1 cellular context compared by ENCODE assay signal in the genomic region with DNA sequence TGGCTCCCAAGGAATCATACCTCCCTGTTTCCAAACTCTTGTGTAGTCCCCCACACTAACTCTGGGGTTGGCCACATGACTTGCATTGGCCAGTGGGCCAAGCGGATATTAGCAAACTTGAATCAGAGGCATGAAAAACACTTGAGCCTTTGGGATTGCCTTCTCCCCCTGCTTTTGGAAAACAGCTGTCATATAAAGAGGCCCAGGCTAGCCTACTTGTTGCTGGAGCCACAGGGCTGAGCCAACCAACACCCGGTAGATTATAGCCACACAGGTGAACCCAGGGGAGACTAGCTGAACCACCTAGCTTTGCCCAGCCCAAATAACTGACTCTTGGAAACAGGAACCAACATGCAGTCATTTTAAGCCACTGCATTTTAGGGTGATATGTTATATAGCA.
TF ChIP-seq lines count a peak whose summit lies in the region.

No MANE protein-coding gene starts in this region.

TF ChIP-seq in A549, 52 proteins besides CTCF, POLR2A, EP300 and RAD21 (continued from another document):
- TF ChIP-seq, protein P1, sequence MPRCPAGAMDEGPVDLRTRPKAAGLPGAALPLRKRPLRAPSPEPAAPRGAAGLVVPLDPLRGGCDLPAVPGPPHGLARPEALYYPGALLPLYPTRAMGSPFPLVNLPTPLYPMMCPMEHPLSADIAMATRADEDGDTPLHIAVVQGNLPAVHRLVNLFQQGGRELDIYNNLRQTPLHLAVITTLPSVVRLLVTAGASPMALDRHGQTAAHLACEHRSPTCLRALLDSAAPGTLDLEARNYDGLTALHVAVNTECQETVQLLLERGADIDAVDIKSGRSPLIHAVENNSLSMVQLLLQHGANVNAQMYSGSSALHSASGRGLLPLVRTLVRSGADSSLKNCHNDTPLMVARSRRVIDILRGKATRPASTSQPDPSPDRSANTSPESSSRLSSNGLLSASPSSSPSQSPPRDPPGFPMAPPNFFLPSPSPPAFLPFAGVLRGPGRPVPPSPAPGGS (IDR thresholded peaks at IDR 0.05), result no peak
- TF ChIP-seq RCOR1 (IDR thresholded peaks at IDR 0.05; ENCODE audit: low read depth, low read length), result no peak
